26 cellular contexts compared by ENCODE assay signal in the genomic region with DNA sequence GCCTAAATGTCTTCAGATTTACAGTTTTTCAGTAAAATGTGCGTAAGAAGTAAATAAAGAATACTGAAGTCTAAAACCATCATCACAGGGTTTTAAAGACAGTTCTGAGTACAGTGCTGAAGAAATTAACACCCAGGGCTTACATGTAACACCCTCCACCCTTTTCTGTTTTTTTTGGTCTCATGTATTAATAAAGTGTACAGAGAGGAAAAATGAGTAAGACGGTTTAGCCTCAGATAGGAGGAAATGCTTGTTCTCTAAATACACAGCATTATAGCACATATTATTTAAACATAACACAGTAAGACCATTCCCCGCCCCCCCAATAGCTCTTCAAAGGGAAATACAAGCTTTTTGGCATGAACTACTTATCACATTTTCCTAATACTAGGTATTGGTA.
"Had no signal": no experiment of that assay in that cellular context is flagged by ENCODE, and none has a peak within 500 bp of the region (broad histone marks: within the 10 kb centered on the region; RNA-seq: fewer than 3 reads in every experiment).

No MANE protein-coding gene starts in this region.

- H3K27ac ChIP-seq: lower lobe of right lung, neutrophil, ovary, right lobe of liver, stomach, upper lobe of left lung, uterus had no signal

- FAIRE-seq: frontal cortex, keratinocyte had no signal

- DNase-seq: central memory CD4-positive, alpha-beta T cell; dermis blood vessel endothelial cell; effector memory CD4-positive, alpha-beta T cell; erythroblast; esophagus squamous epithelium; hypothalamus; left ventricle myocardium superior; lower lobe of right lung; naive thymus-derived CD8-positive, alpha-beta T cell; ovary; retina; right lobe of liver; stimulated activated CD4-positive, alpha-beta T cell treated with anti-CD3 and anti-CD28 coated beads, Interleukin-12 subunit alpha, Interleukin-12 subunit beta, amount 100 ng/mL, for 4 hours; stimulated activated CD4-positive, alpha-beta T cell treated with anti-CD3 and anti-CD28 coated beads, Interleukin-1b, Interleukin-23, amount 100 ng/mL, for 48 hours; stimulated activated CD4-positive, alpha-beta T cell treated with anti-CD3 and anti-CD28 coated beads, Interleukin-4, amount 100 ng/mL, for 24 hours; stimulated activated naive CD4-positive, alpha-beta T cell treated with Interleukin-2 at 50 U/mL for 16 hours; stomach; upper lobe of left lung; uterus had no signal

- H3K4me3 ChIP-seq: coronary artery, esophagus squamous epithelium, lower lobe of right lung, ovary, right lobe of liver, smooth muscle cell, stomach, tibial nerve, upper lobe of left lung, uterus had no signal

- H3K4me1 ChIP-seq: esophagus squamous epithelium, lower lobe of right lung, right lobe of liver, stomach, uterus had no signal

- H3K27me3 ChIP-seq: esophagus squamous epithelium, neutrophil, ovary, right lobe of liver, stomach, tibial nerve, upper lobe of left lung, uterus had no signal

- ATAC-seq: left ventricle myocardium superior; lower lobe of right lung; naive thymus-derived CD8-positive, alpha-beta T cell; right lobe of liver; stimulated activated effector memory CD8-positive, alpha-beta T cell treated with anti-CD3 and anti-CD28 coated beads, Interleukin-12 subunit alpha, Interleukin-12 subunit beta, amount 100 ng/mL, for 72 hours had no signal

- H3K4me2 ChIP-seq: smooth muscle cell had no signal

- H3K9me3 ChIP-seq: esophagus squamous epithelium, lower lobe of right lung, neutrophil, ovary, right lobe of liver, stomach, tibial nerve, upper lobe of left lung, uterus had no signal

- H3K36me3 ChIP-seq: esophagus squamous epithelium, lower lobe of right lung, neutrophil, ovary, right lobe of liver, stomach, tibial nerve, upper lobe of left lung, uterus had no signal
